ENCODE assay signal across 24 cellular contexts in genomic region chr14:30242742-30243141, GRCh38.
DNase-seq lines count a peak whose midpoint lies in the region; ATAC-seq and TF ChIP-seq lines count a peak whose summit lies in the region.
"Had no signal": no experiment of that assay in that cellular context is flagged by ENCODE, and none has a peak within 500 bp of the region (broad histone marks: within the 10 kb centered on the region; RNA-seq: fewer than 3 reads in every experiment).

No MANE protein-coding gene starts in this region.

- CTCF ChIA-PET in PC-3 (lab: Charles Lee), result no interaction called here

- POLR2A ChIA-PET in PC-3 (lab: Charles Lee; ENCODE audit: unreplicated experiment), result no interaction called here

- H3K4me3 ChIP-seq in PC-3 (ENCODE audit: low read length) (no peak overlapping the region), right cardiac atrium (ENCODE audit: low read length) (no peak overlapping the region), vagina (no peak overlapping the region)
- H3K4me3 ChIP-seq: SJCRH30 had no signal

- H3K27ac ChIP-seq in PC-3 (ENCODE audit: low read length), result no peak overlapping the region
- H3K27ac ChIP-seq in right cardiac atrium (ENCODE audit: low read length), result no peak overlapping the region
- no peak overlapping the region for H3K27ac ChIP-seq in vagina
- H3K27ac ChIP-seq: foreskin keratinocyte, HL-60, SJCRH30, VCaP had no signal

- H3F3A ChIP-seq in PC-3 (ENCODE audit: low read length, unreplicated experiment), result no peaks in the 10 kb centered on the region

- peak; percentile 34 for DNase-seq in NCI-H1436 (lab: John Stamatoyannopoulos, UW)
- DNase-seq in NCI-H1436 treated with DMSO at 0.1 percent for 48 hours (lab: John Stamatoyannopoulos, UW), result no peak
- DNase-seq in PC-3, result peak; percentile 22
- DNase-seq in inferior parietal cortex (ENCODE audit: extremely low spot score), result peak; percentile 13
- no peak for DNase-seq in right cardiac atrium
- no peak for DNase-seq in vagina (ENCODE audit: extremely low spot score in 2 of 2)
- DNase-seq: 8988T; activated CD4-positive, alpha-beta T cell treated with anti-CD3 and anti-CD28 coated beads for 36 hours; activated CD8-positive, alpha-beta T cell treated with anti-CD3 and anti-CD28 coated beads, Interleukin-2, amount 10 ng/mL, durations not matched to agents 7 days and 5 days; C1 segment of cervical spinal cord; DMS53; foreskin keratinocyte; H7; KBM-7; NCI-H1694 treated with DMSO at 0.1 percent for 48 hours; NCI-H526; SJCRH30; T1000 had no signal

- no TSS peak for BruUV-seq in PC-3 (replicated peaks; lab: Mats Ljungman, UMichigan)

- no peak for TF ChIP-seq CTCF in PC-3 (conservative IDR thresholded peaks at IDR 0.05; ENCODE audit: low read depth, low read length)
- TF ChIP-seq CTCF in vagina (IDR thresholded peaks at IDR 0.05), result no peak

- no peaks in the 10 kb centered on the region for H3K9me3 ChIP-seq in PC-3 (ENCODE audit: low read length)
- H3K9me3 ChIP-seq in right cardiac atrium (ENCODE audit: control insufficient read depth, low read length), result no peaks in the 10 kb centered on the region
- no peaks in the 10 kb centered on the region for H3K9me3 ChIP-seq in vagina
- H3K9me3 ChIP-seq: SJCRH30 had no signal

- H2AFZ ChIP-seq in PC-3 (ENCODE audit: low read length), result no peak overlapping the region

- no peak overlapping the region for H3K9ac ChIP-seq in PC-3 (ENCODE audit: low read length)

- H3K27me3 ChIP-seq in PC-3 (ENCODE audit: low read length) (no peaks in the 10 kb centered on the region), right cardiac atrium (ENCODE audit: control insufficient read depth, insufficient read depth) (no peaks in the 10 kb centered on the region), vagina (no peaks in the 10 kb centered on the region)
- H3K27me3 ChIP-seq: foreskin keratinocyte, SJCRH30 had no signal

- intact Hi-C loops in PC-3 (cut with micrococcal nuclease), result no loop called here
- intact Hi-C loops in right cardiac atrium (cut with DNase I), result no loop called here
- intact Hi-C loops in vagina (cut with DNase I), result no loop called here

- H3K4me1 ChIP-seq in PC-3 (ENCODE audit: insufficient read depth, low read length), result peaks cover 20% of the 10 kb centered on the region
- H3K4me1 ChIP-seq in right cardiac atrium (ENCODE audit: control insufficient read depth, insufficient read depth, low read length), result no peaks in the 10 kb centered on the region
- no peaks in the 10 kb centered on the region for H3K4me1 ChIP-seq in vagina
- H3K4me1 ChIP-seq: SJCRH30 had no signal

- WGBS in right cardiac atrium, result 79% methylated on average over 2 of the region's 2 CpGs

- no peak for TF ChIP-seq POLR2A in vagina (IDR thresholded peaks at IDR 0.05)

- no peaks in the 10 kb centered on the region for H4K20me1 ChIP-seq in PC-3 (ENCODE audit: low read length)

- H3K4me2 ChIP-seq in PC-3 (ENCODE audit: low read length), result peak overlapping the region; percentile 48; the same call in 1 of the 2 replicates

- no peaks in the 10 kb centered on the region for H3K36me3 ChIP-seq in PC-3 (ENCODE audit: low read depth, low read length)
- H3K36me3 ChIP-seq in vagina, result no peaks in the 10 kb centered on the region
- H3K36me3 ChIP-seq: SJCRH30 had no signal

- H3K9me2 ChIP-seq in PC-3 (replicated peaks; ENCODE audit: low read length), result no peaks in the 10 kb centered on the region

- H3K79me2 ChIP-seq in PC-3 (ENCODE audit: low read length), result no peaks in the 10 kb centered on the region

- ATAC-seq in PC-3, result no peak
- no peak for ATAC-seq in HG03457 (IDR thresholded peaks at IDR 0.05; ENCODE audit: unreplicated experiment)
- no peak for ATAC-seq in right cardiac atrium
- ATAC-seq in GM19395 (IDR thresholded peaks at IDR 0.05; ENCODE audit: unreplicated experiment), result no peak
- ATAC-seq: activated CD4-positive, alpha-beta T cell treated with anti-CD3 and anti-CD28 coated beads for 36 hours; activated CD8-positive, alpha-beta T cell treated with anti-CD3 and anti-CD28 coated beads, Interleukin-2, amount 10 ng/mL, durations not matched to agents 7 days and 5 days; activated T-helper 17 cell treated with anti-CD3 and anti-CD28 coated beads, Interleukin-2, amount 50 U/mL, for 72 hours; foreskin keratinocyte; stimulated activated memory B cell treated with anti-CD40 and anti-IgM and Interleukin-4, amounts not matched to agents 10 μg/mL and 1 μg/mL and 100 μg/mL, for 72 hours had no signal

Comparison
In these comparisons a context has a peak if more than half of its experiments do, and no peak if none do; other contexts are left out.
1. DNase-seq: peak in NCI-H1436 (single experiment), PC-3 (single experiment) and inferior parietal cortex (single experiment); none in NCI-H1436 treated with DMSO at 0.1 percent for 48 hours (single experiment), right cardiac atrium (0 of 3) and vagina (0 of 2).